ENCODE assay signal across 9 cellular contexts in the genomic region with DNA sequence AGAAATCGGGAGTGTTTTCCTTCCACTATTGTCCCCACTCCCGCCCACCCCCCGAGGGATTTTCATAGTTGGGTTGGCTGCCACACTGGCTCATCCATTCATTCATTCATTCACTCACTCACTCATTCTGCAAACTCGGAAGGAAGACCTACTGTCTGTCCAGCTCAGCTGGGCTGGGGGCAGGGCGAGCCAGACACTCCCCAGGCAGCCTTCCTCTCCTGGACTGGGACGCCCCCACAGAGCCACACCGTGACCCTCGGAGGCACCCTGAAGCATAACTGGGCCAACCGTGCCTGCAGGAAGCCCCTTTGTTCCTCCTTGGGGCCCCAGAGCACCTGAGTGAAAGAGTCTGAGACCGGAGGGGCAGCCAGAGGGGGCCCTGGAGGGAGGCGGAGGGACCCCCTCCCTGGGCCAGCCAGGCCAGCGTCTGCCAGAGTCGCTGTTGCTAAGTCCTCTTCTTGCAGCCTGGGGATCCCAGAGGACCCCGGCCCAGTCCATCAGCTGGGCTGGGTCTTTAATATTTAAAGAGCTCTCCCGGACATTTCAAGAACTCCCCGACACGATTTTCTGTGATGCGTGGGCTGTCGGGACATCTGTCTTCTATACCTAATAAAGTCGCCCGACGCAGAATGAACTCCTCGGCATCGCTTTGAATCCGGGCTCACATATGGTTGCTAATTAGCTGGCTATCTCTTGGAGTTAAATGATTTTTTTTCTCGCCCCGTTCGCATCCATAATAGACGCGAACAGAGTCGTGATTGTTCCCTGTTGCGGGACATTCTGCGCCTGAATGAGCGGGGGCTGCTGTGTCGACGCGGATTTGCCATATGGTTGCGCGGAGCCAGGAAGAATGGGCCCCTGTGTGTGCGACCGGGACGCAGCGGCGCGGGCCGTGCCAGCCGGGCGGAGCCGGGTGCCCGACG. TPM values are rescaled to one million over a fixed set of nuclear protein-coding genes. Genes with fewer than 3 reads are reported as not detected.
DNase-seq lines count a peak whose midpoint lies in the region; ATAC-seq and TF ChIP-seq lines count a peak whose summit lies in the region.
"Had no signal": no experiment of that assay in that cellular context is flagged by ENCODE, and none has a peak within 500 bp of the region (broad histone marks: within the 10 kb centered on the region; RNA-seq: fewer than 3 reads in every experiment).

No MANE protein-coding gene starts in this region.

- H3K27me3 ChIP-seq in WERI-Rb-1 (ENCODE audit: insufficient read depth, low read depth, severe bottlenecking), result no peaks in the 10 kb centered on the region
- peaks cover 0 to 50% (median 25%) of the 10 kb centered on the region in 3 donors for H3K27me3 ChIP-seq in psoas muscle (ENCODE audit: insufficient read depth in 3 of 3, low read length in 2 of 3)
- H3K27me3 ChIP-seq: MG63 had no signal

- H3K9me3 ChIP-seq in WERI-Rb-1 (ENCODE audit: severe bottlenecking) (no peaks in the 10 kb centered on the region), iPS-18c (ENCODE audit: control insufficient read depth, insufficient read depth, low read length) (no peaks in the 10 kb centered on the region), psoas muscle (no peaks in the 10 kb centered on the region)
- H3K9me3 ChIP-seq: MG63 had no signal

- H3K4me1 ChIP-seq in psoas muscle, result no peaks in the 10 kb centered on the region

- ATAC-seq in psoas muscle (no peak), left colon (no peak)
- no peak for ATAC-seq in activated naive CD4-positive, alpha-beta T cell treated with anti-CD3 and anti-CD28 coated beads, Interleukin-2, amount 50 U/mL, for 72 hours

- TF ChIP-seq CTCF in GM12865 (IDR thresholded peaks at IDR 0.05; ENCODE audit: insufficient read depth, low read depth, low read length, missing control alignments) (no peak), WERI-Rb-1 (IDR thresholded peaks at IDR 0.05; ENCODE audit: low read depth, low read length) (no peak), psoas muscle (IDR thresholded peaks at IDR 0.05) (no peak)

- no peaks in the 10 kb centered on the region for H3K9me3 Mint-ChIP-seq in activated naive CD4-positive, alpha-beta T cell treated with anti-CD3 and anti-CD28 coated beads, Interleukin-2, amount 50 U/mL, for 72 hours

- H3K36me3 ChIP-seq in WERI-Rb-1 (no peaks in the 10 kb centered on the region), psoas muscle (ENCODE audit: insufficient read depth in 1 of 2, low read depth in 1 of 2) (no peaks in the 10 kb centered on the region)
- H3K36me3 ChIP-seq: MG63 had no signal

- H3K36me3 Mint-ChIP-seq in activated naive CD4-positive, alpha-beta T cell treated with anti-CD3 and anti-CD28 coated beads, Interleukin-2, amount 50 U/mL, for 72 hours, result peaks cover 0 to 8% of the 10 kb centered on the region in 2 donors

- peak overlapping the region; percentile 69 for H3K27ac ChIP-seq in WERI-Rb-1
- H3K27ac ChIP-seq in psoas muscle, result no peak overlapping the region

- intact Hi-C loops in psoas muscle (cut with DNase I), result no loop called here
- intact Hi-C loops in left colon (cut with DNase I, micrococcal nuclease), result no loop called here

- 35 to 47% (median 39%) methylated on average over 51 of the region's 51 CpGs for WGBS in psoas muscle, 3 donors

- H3K4me3 ChIP-seq in GM12865 (ENCODE audit: low read depth, low read length) (peak overlapping the region; percentile 55), WERI-Rb-1 (ENCODE audit: low read depth, low read length) (peak overlapping the region; percentile 13), iPS-18c (ENCODE audit: insufficient read depth, low read depth, low read length) (peak overlapping the region; percentile 15), psoas muscle (peak overlapping the region; percentile 36)
- H3K4me3 ChIP-seq: MG63 had no signal

- H3K27ac Mint-ChIP-seq in activated naive CD4-positive, alpha-beta T cell treated with anti-CD3 and anti-CD28 coated beads, Interleukin-2, amount 50 U/mL, for 72 hours, result no peak overlapping the region

- DNase-seq in GM12865 (ENCODE audit: low read depth) (no peak), WERI-Rb-1 (no peak), psoas muscle (no peak), left colon (no peak), COLO829 (ENCODE audit: low spot score) (no peak)
- no peak for DNase-seq in activated effector memory CD4-positive, alpha-beta T cell treated with anti-CD3 and anti-CD28 coated beads, Interleukin-2, amount 50 U/mL, for 16 hours
- no peak for DNase-seq in activated naive CD4-positive, alpha-beta T cell treated with anti-CD3 and anti-CD28 coated beads, Interleukin-2, amount 50 U/mL, for 72 hours (ENCODE audit: low spot score in 2 of 2)
- DNase-seq: MG63 had no signal

RNA-seq across cellular contexts. Expression of a gene that starts 16.7 kb away (rescaled TPM):
- 10 to 100 TPM; 14.3 to 37.7 (median 27.9) TPM for total RNA-seq in psoas muscle
- polyA plus RNA-seq in psoas muscle, result 10 to 100 TPM; 24.5 to 49.4 (median 30.7) TPM
- total RNA-seq in left colon, result 10 to 100 TPM in 1 of 2 donors, 1 to 10 TPM in 1; 5.8 to 10.6 TPM
- 1 to 10 TPM; 1.5 to 1.8 TPM for total RNA-seq in activated naive CD4-positive, alpha-beta T cell treated with anti-CD3 and anti-CD28 coated beads, Interleukin-2, amount 50 U/mL, for 72 hours
